In the genomic region with DNA sequence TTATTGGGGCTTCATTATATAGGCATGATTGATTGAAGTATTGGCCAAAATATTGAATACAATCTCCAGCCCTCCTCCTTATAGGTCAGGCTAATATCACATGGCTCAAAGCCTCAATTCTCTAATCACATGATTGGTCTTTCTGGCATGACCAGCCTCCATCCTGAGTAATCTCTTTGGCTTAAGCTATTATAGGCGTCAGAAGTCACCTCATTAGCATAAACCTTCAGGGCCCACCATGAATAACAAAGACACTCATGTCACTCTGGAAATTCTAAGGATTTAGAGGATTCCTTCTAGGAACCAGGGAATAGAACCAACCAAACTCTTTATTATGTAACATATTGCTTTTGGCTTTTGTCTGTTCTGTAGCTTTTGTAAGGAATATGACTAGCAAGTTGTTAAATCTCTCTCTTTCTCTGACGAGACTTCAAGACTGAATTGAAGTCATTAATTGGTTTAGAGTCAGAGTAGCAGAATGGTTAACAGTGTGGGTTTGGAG, we compare ENCODE assay signal across 24 cellular contexts.
"Had no signal": no experiment of that assay in that cellular context is flagged by ENCODE, and none has a peak within 500 bp of the region (broad histone marks: within the 10 kb centered on the region; RNA-seq: fewer than 3 reads in every experiment).

No MANE protein-coding gene starts in this region.

- H3K4me1 Mint-ChIP-seq: activated naive CD4-positive, alpha-beta T cell treated with anti-CD3 and anti-CD28 coated beads, Interleukin-2, amount 50 U/mL, for 24 hours had no signal

- H3K36me3 ChIP-seq: breast epithelium, SJSA1 had no signal

- DNase-seq: activated CD4-positive, alpha-beta T cell treated with anti-CD3 and anti-CD28 coated beads for 48 hours; activated CD4-positive, alpha-beta T cell treated with anti-CD3 and anti-CD28 coated beads, Interleukin-2, amount 50 U/mL, for 4 hours; activated CD4-positive, CD25-positive, alpha-beta regulatory T cell treated with anti-CD3 and anti-CD28 coated beads, Interleukin-2, amount 50 U/mL, for 72 hours; activated CD8-positive, alpha-beta memory T cell treated with anti-CD3 and anti-CD28 coated beads, Interleukin-2, amount 50 U/mL, for 48 hours; activated CD8-positive, alpha-beta T cell treated with anti-CD3 and anti-CD28 coated beads, Interleukin-2, amount 10 ng/mL, durations not matched to agents 7 days and 5 days; activated T-cell treated with anti-CD3 and anti-CD28 coated beads, Interleukin-2, amount 50 U/mL, for 1 hour; aorta; caudate nucleus; Kasumi-1; NCI-H146; NCI-H187 treated with DMSO at 0.1 percent for 48 hours; NCI-H2081 treated with DMSO at 0.1 percent for 48 hours; NCI-H446; NCI-H524; OCI-M1; Right ventricle myocardium superior; SW 1271 had no signal

- H3K36me3 Mint-ChIP-seq: activated naive CD4-positive, alpha-beta T cell treated with anti-CD3 and anti-CD28 coated beads, Interleukin-2, amount 50 U/mL, for 24 hours had no signal

- H3K4me1 ChIP-seq: breast epithelium, SJSA1 had no signal

- ATAC-seq: activated CD8-positive, alpha-beta T cell treated with anti-CD3 and anti-CD28 coated beads, Interleukin-2, amount 10 ng/mL, durations not matched to agents 7 days and 5 days; Panc1; SK-N-SH treated with all-trans-retinoic acid at 6 μM for 48 hours had no signal

- H3K9me3 Mint-ChIP-seq: activated naive CD4-positive, alpha-beta T cell treated with anti-CD3 and anti-CD28 coated beads, Interleukin-2, amount 50 U/mL, for 24 hours; T-helper 1 cell treated with Interleukin-12 subunit alpha and Interleukin-12 subunit beta and Interleukin-4 antibody, amounts not matched to agents 30 μg/mL and 1 μg/mL, for 36 hours had no signal

- H3K4me3 ChIP-seq: breast epithelium, SJSA1 had no signal

- H3K27me3 ChIP-seq: breast epithelium had no signal

- H3K27ac ChIP-seq: breast epithelium, RWPE1, SJSA1 had no signal

- H3K4me3 Mint-ChIP-seq: activated CD8-positive, alpha-beta T cell treated with anti-CD3 and anti-CD28 coated beads, Interleukin-2, amount 10 ng/mL, durations not matched to agents 7 days and 5 days; activated naive CD4-positive, alpha-beta T cell treated with anti-CD3 and anti-CD28 coated beads, Interleukin-2, amount 50 U/mL, for 24 hours; T-helper 1 cell treated with Interleukin-12 subunit alpha and Interleukin-12 subunit beta and Interleukin-4 antibody, amounts not matched to agents 30 μg/mL and 1 μg/mL, for 36 hours had no signal

- H3K27ac Mint-ChIP-seq: activated CD8-positive, alpha-beta T cell treated with anti-CD3 and anti-CD28 coated beads, Interleukin-2, amount 10 ng/mL, durations not matched to agents 7 days and 5 days; activated naive CD4-positive, alpha-beta T cell treated with anti-CD3 and anti-CD28 coated beads, Interleukin-2, amount 50 U/mL, for 24 hours; T-helper 1 cell treated with Interleukin-12 subunit alpha and Interleukin-12 subunit beta and Interleukin-4 antibody, amounts not matched to agents 30 μg/mL and 1 μg/mL, for 36 hours had no signal

- H3K9me3 ChIP-seq: breast epithelium, SJSA1 had no signal
